ENCODE assay signal across 10 cellular contexts in genomic region chr5:32707394-32707997, GRCh38. TPM values are rescaled to one million over a fixed set of nuclear protein-coding genes. Genes with fewer than 3 reads are reported as not detected.
A peak's percentile ranks its signal among the peaks of the same experiment; 100 is the strongest.
DNase-seq lines count a peak whose midpoint lies in the region; ATAC-seq and TF ChIP-seq lines count a peak whose summit lies in the region.
"Had no signal": no experiment of that assay in that cellular context is flagged by ENCODE, and none has a peak within 500 bp of the region (broad histone marks: within the 10 kb centered on the region; RNA-seq: fewer than 3 reads in every experiment).

No MANE protein-coding gene starts in this region.

- H3K4me3 ChIP-seq in gastroesophageal sphincter, result no peak overlapping the region
- H3K4me3 ChIP-seq: SK-N-MC had no signal

- H3K9me3 ChIP-seq in gastroesophageal sphincter, result no peaks in the 10 kb centered on the region

- ATAC-seq in gastroesophageal sphincter (no peak), GM18517 (IDR thresholded peaks at IDR 0.05; ENCODE audit: unreplicated experiment) (no peak), HG02840 (IDR thresholded peaks at IDR 0.05; ENCODE audit: low FRiP score, unreplicated experiment) (no peak), GM18519 (IDR thresholded peaks at IDR 0.05; ENCODE audit: low FRiP score, unreplicated experiment) (no peak)

- in situ Hi-C loops in GM13976 (cut with MboI; ENCODE audit: low sequenced_read_pairs, unreplicated experiment), result no loop called here

- TF ChIP-seq CTCF in 22Rv1 (IDR thresholded peaks at IDR 0.05) (peak; percentile 63), GM13976 (IDR thresholded peaks at IDR 0.05; ENCODE audit: borderline replicate concordance, control extremely low read depth, extremely low read depth, insufficient read depth, missing control alignments) (no peak), gastroesophageal sphincter (IDR thresholded peaks at IDR 0.05) (peak in 3 of 4 experiments; percentile 20 to 37 (median 22))

- TF ChIP-seq POLR2A in gastroesophageal sphincter (IDR thresholded peaks at IDR 0.05), result no peak

- peaks cover 0 to 22% (median 16%) of the 10 kb centered on the region in 3 donors for H3K4me1 ChIP-seq in gastroesophageal sphincter

- peaks cover 21% of the 10 kb centered on the region for H3K27me3 ChIP-seq in gastroesophageal sphincter

- no peaks in the 10 kb centered on the region for H3K36me3 ChIP-seq in gastroesophageal sphincter

- TF ChIP-seq EP300 in gastroesophageal sphincter (IDR thresholded peaks at IDR 0.05), result no peak

- WGBS in gastroesophageal sphincter (ENCODE audit: low coverage in 1 of 2), 2 donors, result 49% methylated on average over 2 of the region's 2 CpGs

- DNase-seq in GM13976 (ENCODE audit: low spot score) (peak; percentile 31), SHP77 (lab: John Stamatoyannopoulos, UW) (peak; percentile 26 to 40), foreskin melanocyte (no peak)
- DNase-seq: substantia nigra had no signal

- H3K27ac ChIP-seq in 22Rv1, result no peak overlapping the region
- H3K27ac ChIP-seq in gastroesophageal sphincter, result no peak overlapping the region
- H3K27ac ChIP-seq: SK-N-MC had no signal

RNA-seq across cellular contexts. Expression of gene NPR3, which starts 3.6 kb away (rescaled TPM):
- 1 to 10 TPM in 3 of 4 donors, under 1 TPM in 1; 0.81 to 4.9 (median 1.3) TPM for total RNA-seq in gastroesophageal sphincter
